In genomic region chr6:112925702-112926101, GRCh38 we compare ENCODE assay signal across 33 cellular contexts.
"Had no signal": no experiment of that assay in that cellular context is flagged by ENCODE, and none has a peak within 500 bp of the region (broad histone marks: within the 10 kb centered on the region; RNA-seq: fewer than 3 reads in every experiment).

No MANE protein-coding gene starts in this region.

- H3K27ac ChIP-seq: neutrophil, ovary, parathyroid adenoma, psoas muscle, skin epidermis, spleen, suprapubic skin, testis, tibial artery, transverse colon, upper lobe of right lung, uterus had no signal

- H3K4me3 ChIP-seq: ovary, psoas muscle, skin epidermis, smooth muscle cell, spleen, suprapubic skin, testis, tibial artery, transverse colon, upper lobe of right lung, uterus had no signal

- ATAC-seq: naive thymus-derived CD8-positive, alpha-beta T cell; natural killer cell treated with Interleukin-12 subunit alpha and Interleukin-12 subunit beta and Interleukin-15 and Interleukin-18, amount 100 ng/mL, for 72 hours; psoas muscle; right cardiac atrium; sciatic nerve; stimulated activated memory B cell treated with anti-CD40 and anti-IgM and Interleukin-4, amounts not matched to agents 10 μg/mL and 1 μg/mL and 100 μg/mL, for 72 hours; stimulated activated naive CD8-positive, alpha-beta T cell treated with anti-CD3 and anti-CD28 coated beads, Interleukin-15, amount 100 ng/mL, for 72 hours; stimulated activated naive CD8-positive, alpha-beta T cell treated with anti-CD3 and anti-CD28 coated beads, Interleukin-15, Interleukin-2, amounts not matched to agents 100 U/mL and 50 U/mL, for 24 hours; upper lobe of right lung had no signal

- H3K4me1 ChIP-seq: parathyroid adenoma, psoas muscle, spleen, suprapubic skin, testis, upper lobe of right lung, uterus had no signal

- H2AFZ ChIP-seq: parathyroid adenoma had no signal

- H3K36me3 ChIP-seq: neutrophil, ovary, spleen, suprapubic skin, tibial artery, transverse colon, upper lobe of right lung, uterus had no signal

- H3K4me1 Mint-ChIP-seq: naive thymus-derived CD8-positive, alpha-beta T cell; stimulated activated memory B cell treated with anti-CD40 and anti-IgM and Interleukin-4, amounts not matched to agents 10 μg/mL and 1 μg/mL and 100 μg/mL, for 72 hours; stimulated activated naive CD8-positive, alpha-beta T cell treated with anti-CD3 and anti-CD28 coated beads, Interleukin-15, amount 100 ng/mL, for 72 hours had no signal

- DNase-seq: naive thymus-derived CD8-positive, alpha-beta T cell; nephron progenitor cell; nucleus accumbens; ovary; posterior cingulate gyrus; psoas muscle; right cardiac atrium; spleen; stimulated activated CD4-positive, alpha-beta T cell treated with anti-CD3 and anti-CD28 coated beads, Interleukin-12 subunit alpha, Interleukin-12 subunit beta, amount 100 ng/mL, for 4 hours; stimulated activated CD4-positive, alpha-beta T cell treated with anti-CD3 and anti-CD28 coated beads, Interleukin-1b, Interleukin-23, amount 100 ng/mL, for 48 hours; stimulated activated CD4-positive, alpha-beta T cell treated with anti-CD3 and anti-CD28 coated beads, Interleukin-4, amount 100 ng/mL, for 1 hour; stimulated activated CD4-positive, alpha-beta T cell treated with anti-CD3 and anti-CD28 coated beads, Interleukin-4, amount 100 ng/mL, for 4 hours; stimulated activated CD8-positive, alpha-beta memory T cell treated with anti-CD3 and anti-CD28 coated beads, Interleukin-4, amount 100 ng/mL, for 48 hours; stimulated activated naive CD4-positive, alpha-beta T cell; stimulated activated naive CD8-positive, alpha-beta T cell treated with anti-CD3 and anti-CD28 coated beads, Interleukin-15, amount 100 ng/mL, for 72 hours; stimulated activated naive CD8-positive, alpha-beta T cell treated with anti-CD3 and anti-CD28 coated beads, Interleukin-15, Interleukin-2, amounts not matched to agents 100 U/mL and 50 U/mL, for 24 hours; substantia nigra; testis; tibial artery; transverse colon; upper lobe of right lung; uterus had no signal

- H3K4me2 ChIP-seq: smooth muscle cell had no signal

- H3K9me3 ChIP-seq: neutrophil, ovary, psoas muscle, testis had no signal

- H3K27ac Mint-ChIP-seq: naive thymus-derived CD8-positive, alpha-beta T cell; natural killer cell treated with Interleukin-12 subunit alpha and Interleukin-12 subunit beta and Interleukin-15 and Interleukin-18, amount 100 ng/mL, for 72 hours; nephron progenitor cell; progenitor cell of endocrine pancreas; stimulated activated memory B cell treated with anti-CD40 and anti-IgM and Interleukin-4, amounts not matched to agents 10 μg/mL and 1 μg/mL and 100 μg/mL, for 72 hours; stimulated activated naive CD8-positive, alpha-beta T cell treated with anti-CD3 and anti-CD28 coated beads, Interleukin-15, amount 100 ng/mL, for 72 hours; type B pancreatic cell had no signal

- H3K4me3 Mint-ChIP-seq: naive thymus-derived CD8-positive, alpha-beta T cell; natural killer cell treated with Interleukin-12 subunit alpha and Interleukin-12 subunit beta and Interleukin-15 and Interleukin-18, amount 100 ng/mL, for 72 hours; nephron progenitor cell; neural crest cell; stimulated activated memory B cell treated with anti-CD40 and anti-IgM and Interleukin-4, amounts not matched to agents 10 μg/mL and 1 μg/mL and 100 μg/mL, for 72 hours; stimulated activated naive CD8-positive, alpha-beta T cell treated with anti-CD3 and anti-CD28 coated beads, Interleukin-15, amount 100 ng/mL, for 72 hours; type B pancreatic cell had no signal

- H3K36me3 Mint-ChIP-seq: natural killer cell treated with Interleukin-12 subunit alpha and Interleukin-12 subunit beta and Interleukin-15 and Interleukin-18, amount 100 ng/mL, for 72 hours had no signal

- H3K9ac ChIP-seq: parathyroid adenoma had no signal

- H3K27me3 ChIP-seq: neutrophil, ovary, spleen, suprapubic skin, testis, tibial artery, transverse colon, upper lobe of right lung, uterus had no signal

- H3K27me3 Mint-ChIP-seq: naive thymus-derived CD8-positive, alpha-beta T cell; natural killer cell treated with Interleukin-12 subunit alpha and Interleukin-12 subunit beta and Interleukin-15 and Interleukin-18, amount 100 ng/mL, for 72 hours; progenitor cell of endocrine pancreas; stimulated activated memory B cell treated with anti-CD40 and anti-IgM and Interleukin-4, amounts not matched to agents 10 μg/mL and 1 μg/mL and 100 μg/mL, for 72 hours; stimulated activated naive CD8-positive, alpha-beta T cell treated with anti-CD3 and anti-CD28 coated beads, Interleukin-15, amount 100 ng/mL, for 72 hours; type B pancreatic cell had no signal
